Comparison of ENCODE assay signal across 1 cellular context in the genomic region with DNA sequence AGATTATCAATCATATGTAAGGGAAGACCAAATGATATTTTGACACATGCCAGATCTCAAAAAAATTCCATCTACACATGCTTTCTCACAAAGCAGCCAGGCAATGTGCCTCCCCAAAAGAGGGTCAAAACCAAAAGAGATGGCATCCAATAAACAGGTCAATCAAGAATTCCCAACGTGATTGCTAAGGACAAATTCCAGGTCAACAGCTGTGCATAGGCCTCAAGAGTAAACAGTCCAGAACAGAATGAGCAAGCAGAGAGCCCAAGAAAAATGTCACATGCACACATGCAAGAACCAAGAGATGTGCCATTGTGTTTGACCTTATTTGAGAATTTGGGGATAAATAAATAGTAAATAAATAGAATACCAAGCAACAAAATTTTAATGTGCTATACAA.
TF ChIP-seq lines count a peak whose summit lies in the region.

No MANE protein-coding gene starts in this region.

TF ChIP-seq in HepG2, 621 proteins besides CTCF, POLR2A, EP300 and RAD21 (continued from another document and continues in another):
- TF ChIP-seq ZBED4 (CRISPR knock-in tag; IDR thresholded peaks at IDR 0.05; ENCODE audit: borderline replicate concordance) = no peak
- TF ChIP-seq HIVEP1 (CRISPR knock-in tag; IDR thresholded peaks at IDR 0.05) = no peak
- TF ChIP-seq, protein P1, sequence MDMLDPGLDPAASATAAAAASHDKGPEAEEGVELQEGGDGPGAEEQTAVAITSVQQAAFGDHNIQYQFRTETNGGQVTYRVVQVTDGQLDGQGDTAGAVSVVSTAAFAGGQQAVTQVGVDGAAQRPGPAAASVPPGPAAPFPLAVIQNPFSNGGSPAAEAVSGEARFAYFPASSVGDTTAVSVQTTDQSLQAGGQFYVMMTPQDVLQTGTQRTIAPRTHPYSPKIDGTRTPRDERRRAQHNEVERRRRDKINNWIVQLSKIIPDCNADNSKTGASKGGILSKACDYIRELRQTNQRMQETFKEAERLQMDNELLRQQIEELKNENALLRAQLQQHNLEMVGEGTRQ (IDR thresholded peaks at IDR 0.05; ENCODE audit: low read depth, low read length) = no peak
- TF ChIP-seq, protein P1 (CRISPR knock-in tag; IDR thresholded peaks at IDR 0.05; ENCODE audit: borderline replicate concordance) = no peak
- TF ChIP-seq, protein P2, sequence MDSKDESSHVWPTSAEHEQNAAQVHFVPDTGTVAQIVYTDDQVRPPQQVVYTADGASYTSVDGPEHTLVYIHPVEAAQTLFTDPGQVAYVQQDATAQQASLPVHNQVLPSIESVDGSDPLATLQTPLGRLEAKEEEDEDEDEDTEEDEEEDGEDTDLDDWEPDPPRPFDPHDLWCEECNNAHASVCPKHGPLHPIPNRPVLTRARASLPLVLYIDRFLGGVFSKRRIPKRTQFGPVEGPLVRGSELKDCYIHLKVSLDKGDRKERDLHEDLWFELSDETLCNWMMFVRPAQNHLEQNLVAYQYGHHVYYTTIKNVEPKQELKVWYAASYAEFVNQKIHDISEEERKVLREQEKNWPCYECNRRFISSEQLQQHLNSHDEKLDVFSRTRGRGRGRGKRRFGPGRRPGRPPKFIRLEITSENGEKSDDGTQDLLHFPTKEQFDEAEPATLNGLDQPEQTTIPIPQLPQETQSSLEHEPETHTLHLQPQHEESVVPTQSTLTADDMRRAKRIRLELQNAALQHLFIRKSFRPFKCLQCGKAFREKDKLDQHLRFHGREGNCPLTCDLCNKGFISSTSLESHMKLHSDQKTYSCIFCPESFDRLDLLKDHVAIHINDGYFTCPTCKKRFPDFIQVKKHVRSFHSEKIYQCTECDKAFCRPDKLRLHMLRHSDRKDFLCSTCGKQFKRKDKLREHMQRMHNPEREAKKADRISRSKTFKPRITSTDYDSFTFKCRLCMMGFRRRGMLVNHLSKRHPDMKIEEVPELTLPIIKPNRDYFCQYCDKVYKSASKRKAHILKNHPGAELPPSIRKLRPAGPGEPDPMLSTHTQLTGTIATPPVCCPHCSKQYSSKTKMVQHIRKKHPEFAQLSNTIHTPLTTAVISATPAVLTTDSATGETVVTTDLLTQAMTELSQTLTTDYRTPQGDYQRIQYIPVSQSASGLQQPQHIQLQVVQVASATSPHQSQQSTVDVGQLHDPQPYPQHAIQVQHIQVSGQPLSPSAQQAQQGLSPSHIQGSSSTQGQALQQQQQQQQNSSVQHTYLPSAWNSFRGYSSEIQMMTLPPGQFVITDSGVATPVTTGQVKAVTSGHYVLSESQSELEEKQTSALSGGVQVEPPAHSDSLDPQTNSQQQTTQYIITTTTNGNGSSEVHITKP (CRISPR knock-in tag; IDR thresholded peaks at IDR 0.05; ENCODE audit: low read depth) = no peak
- TF ChIP-seq HMG20B (CRISPR knock-in tag; conservative IDR thresholded peaks at IDR 0.05) = no peak
- no peak for TF ChIP-seq GPBP1L1 (CRISPR knock-in tag; IDR thresholded peaks at IDR 0.05)
- no peak for TF ChIP-seq RFXANK (CRISPR knock-in tag; IDR thresholded peaks at IDR 0.05)
- TF ChIP-seq IRX3 (CRISPR knock-in tag; IDR thresholded peaks at IDR 0.05; ENCODE audit: borderline replicate concordance, low read depth) = no peak
- no peak for TF ChIP-seq ZHX1 (CRISPR knock-in tag; IDR thresholded peaks at IDR 0.05; ENCODE audit: low read depth)
- TF ChIP-seq ZNF446 (CRISPR knock-in tag; IDR thresholded peaks at IDR 0.05) = no peak
- TF ChIP-seq HNRNPLL (IDR thresholded peaks at IDR 0.05; ENCODE audit: low read depth, low read length, poor library complexity, severe bottlenecking) = no peak
- TF ChIP-seq SETDB1 (CRISPR knock-in tag; IDR thresholded peaks at IDR 0.05; ENCODE audit: borderline replicate concordance) = no peak
- no peak for TF ChIP-seq CEBPZ (IDR thresholded peaks at IDR 0.05; ENCODE audit: low read length)
- TF ChIP-seq ISL2 (CRISPR knock-in tag; IDR thresholded peaks at IDR 0.05) = no peak; the same call in 1 of the 2 replicates
- TF ChIP-seq FOSL2 (CRISPR knock-in tag; IDR thresholded peaks at IDR 0.05) = peak; percentile 24; the same call in 1 of the 2 replicates
- 0 out of 2 replicates have a peak, but pooled peaks have one; percentile 25 for TF ChIP-seq SMAD3 (CRISPR knock-in tag; IDR thresholded peaks at IDR 0.05)
- no peak for TF ChIP-seq ZNF160 (CRISPR knock-in tag; IDR thresholded peaks at IDR 0.05)
- TF ChIP-seq PHF21A (CRISPR knock-in tag; IDR thresholded peaks at IDR 0.05) = 0 out of 2 replicates have a peak, but pooled peaks have one; percentile 20
- TF ChIP-seq, protein P3, sequence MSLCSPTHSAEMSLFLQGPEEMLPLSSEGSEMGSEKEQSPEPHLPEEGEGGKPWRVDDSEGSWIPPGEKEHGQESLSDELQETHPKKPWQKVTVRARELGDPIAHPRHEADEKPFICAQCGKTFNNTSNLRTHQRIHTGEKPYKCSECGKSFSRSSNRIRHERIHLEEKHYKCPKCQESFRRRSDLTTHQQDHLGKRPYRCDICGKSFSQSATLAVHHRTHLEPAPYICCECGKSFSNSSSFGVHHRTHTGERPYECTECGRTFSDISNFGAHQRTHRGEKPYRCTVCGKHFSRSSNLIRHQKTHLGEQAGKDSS (CRISPR knock-in tag; IDR thresholded peaks at IDR 0.05; ENCODE audit: borderline replicate concordance, low read depth) = no peak
- TF ChIP-seq GZF1 (CRISPR knock-in tag; IDR thresholded peaks at IDR 0.05) = no peak
- no peak for TF ChIP-seq ZFP36L2 (CRISPR knock-in tag; IDR thresholded peaks at IDR 0.05)
- TF ChIP-seq ZNF761 (CRISPR knock-in tag; conservative IDR thresholded peaks at IDR 0.05) = no peak
- TF ChIP-seq, protein P4, sequence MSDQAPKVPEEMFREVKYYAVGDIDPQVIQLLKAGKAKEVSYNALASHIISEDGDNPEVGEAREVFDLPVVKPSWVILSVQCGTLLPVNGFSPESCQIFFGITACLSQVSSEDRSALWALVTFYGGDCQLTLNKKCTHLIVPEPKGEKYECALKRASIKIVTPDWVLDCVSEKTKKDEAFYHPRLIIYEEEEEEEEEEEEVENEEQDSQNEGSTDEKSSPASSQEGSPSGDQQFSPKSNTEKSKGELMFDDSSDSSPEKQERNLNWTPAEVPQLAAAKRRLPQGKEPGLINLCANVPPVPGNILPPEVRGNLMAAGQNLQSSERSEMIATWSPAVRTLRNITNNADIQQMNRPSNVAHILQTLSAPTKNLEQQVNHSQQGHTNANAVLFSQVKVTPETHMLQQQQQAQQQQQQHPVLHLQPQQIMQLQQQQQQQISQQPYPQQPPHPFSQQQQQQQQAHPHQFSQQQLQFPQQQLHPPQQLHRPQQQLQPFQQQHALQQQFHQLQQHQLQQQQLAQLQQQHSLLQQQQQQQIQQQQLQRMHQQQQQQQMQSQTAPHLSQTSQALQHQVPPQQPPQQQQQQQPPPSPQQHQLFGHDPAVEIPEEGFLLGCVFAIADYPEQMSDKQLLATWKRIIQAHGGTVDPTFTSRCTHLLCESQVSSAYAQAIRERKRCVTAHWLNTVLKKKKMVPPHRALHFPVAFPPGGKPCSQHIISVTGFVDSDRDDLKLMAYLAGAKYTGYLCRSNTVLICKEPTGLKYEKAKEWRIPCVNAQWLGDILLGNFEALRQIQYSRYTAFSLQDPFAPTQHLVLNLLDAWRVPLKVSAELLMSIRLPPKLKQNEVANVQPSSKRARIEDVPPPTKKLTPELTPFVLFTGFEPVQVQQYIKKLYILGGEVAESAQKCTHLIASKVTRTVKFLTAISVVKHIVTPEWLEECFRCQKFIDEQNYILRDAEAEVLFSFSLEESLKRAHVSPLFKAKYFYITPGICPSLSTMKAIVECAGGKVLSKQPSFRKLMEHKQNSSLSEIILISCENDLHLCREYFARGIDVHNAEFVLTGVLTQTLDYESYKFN (CRISPR knock-in tag; conservative IDR thresholded peaks at IDR 0.05) = peak; percentile 82
- peak; percentile 49; the same call in 1 of the 2 replicates for TF ChIP-seq HHEX (CRISPR knock-in tag; IDR thresholded peaks at IDR 0.05)
- TF ChIP-seq DMAP1 (CRISPR knock-in tag; IDR thresholded peaks at IDR 0.05) = no peak
- no peak for TF ChIP-seq ZBTB7A (CRISPR knock-in tag; IDR thresholded peaks at IDR 0.05)
- no peak for TF ChIP-seq EED (CRISPR knock-in tag; IDR thresholded peaks at IDR 0.05)
- no peak for TF ChIP-seq YEATS2 (CRISPR knock-in tag; IDR thresholded peaks at IDR 0.05; ENCODE audit: borderline replicate concordance)
- TF ChIP-seq TARDBP (CRISPR knock-in tag; IDR thresholded peaks at IDR 0.05) = peak; percentile 45; the same call in 1 of the 2 replicates
- no peak for TF ChIP-seq ZNF296 (CRISPR knock-in tag; conservative IDR thresholded peaks at IDR 0.05)
- peak; percentile 78 for TF ChIP-seq SOX5 (CRISPR knock-in tag; IDR thresholded peaks at IDR 0.05; ENCODE audit: borderline replicate concordance)
